ENCODE assay signal across 14 cellular contexts in the genomic region with DNA sequence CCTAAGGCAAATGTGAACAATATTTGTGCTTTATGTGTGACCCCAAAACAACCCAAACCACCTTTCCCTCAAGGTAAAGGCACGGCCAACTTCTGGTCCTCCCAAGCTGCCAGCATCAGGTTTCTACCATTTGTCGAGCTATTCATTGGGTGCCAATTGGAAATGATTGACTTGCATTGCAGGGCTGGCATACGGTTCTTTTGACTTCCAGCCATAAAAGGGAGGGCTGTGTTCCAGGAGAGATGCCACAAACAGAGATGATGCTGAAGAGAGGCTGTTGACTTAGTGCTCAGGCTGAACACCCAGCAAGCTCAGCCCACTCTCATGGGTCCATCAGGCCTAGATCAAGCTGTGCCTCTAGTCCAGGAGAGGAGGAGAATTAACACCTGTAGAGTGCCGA.
DNase-seq lines count a peak whose midpoint lies in the region.
"Had no signal": no experiment of that assay in that cellular context is flagged by ENCODE, and none has a peak within 500 bp of the region (broad histone marks: within the 10 kb centered on the region; RNA-seq: fewer than 3 reads in every experiment).

No MANE protein-coding gene starts in this region.

- DNase-seq in DMS153 (lab: John Stamatoyannopoulos, UW): peak; percentile 51
- peak; percentile 58 for DNase-seq in NCI-H1694 treated with DMSO at 0.1 percent for 48 hours (lab: John Stamatoyannopoulos, UW)
- DNase-seq in cerebellar nuclear complex (lab: John Stamatoyannopoulos, UW): peak; percentile 90 to 93
- peak; percentile 48 for DNase-seq in pons (ENCODE audit: low spot score)
- DNase-seq in activated CD4-positive, alpha-beta T cell treated with anti-CD3 and anti-CD28 coated beads for 1 hour: no peak
- DNase-seq in NCI-H748 (lab: John Stamatoyannopoulos, UW; ENCODE audit: unreplicated experiment): no peak
- DNase-seq in EL: no peak
- no peak for DNase-seq in DMS114 treated with DMSO at 0.1 percent for 48 hours (lab: John Stamatoyannopoulos, UW; ENCODE audit: unreplicated experiment)
- DNase-seq: BE2C; CD4-positive, alpha-beta memory T cell; COR-L47; DMS79 treated with DMSO at 0.1 percent for 48 hours; GF-D8; H7 had no signal

Comparison
In these comparisons a context has a peak if more than half of its experiments do, and no peak if none do; other contexts are left out.
1. DNase-seq: peak in DMS153 (single experiment), NCI-H1694 treated with DMSO at 0.1 percent for 48 hours (single experiment), cerebellar nuclear complex (2 of 2) and pons (single experiment); none in activated CD4-positive, alpha-beta T cell treated with anti-CD3 and anti-CD28 coated beads for 1 hour (single experiment), NCI-H748 (single experiment), EL (single experiment) and DMS114 treated with DMSO at 0.1 percent for 48 hours (single experiment).